ENCODE assay signal across 12 cellular contexts in the genomic region with DNA sequence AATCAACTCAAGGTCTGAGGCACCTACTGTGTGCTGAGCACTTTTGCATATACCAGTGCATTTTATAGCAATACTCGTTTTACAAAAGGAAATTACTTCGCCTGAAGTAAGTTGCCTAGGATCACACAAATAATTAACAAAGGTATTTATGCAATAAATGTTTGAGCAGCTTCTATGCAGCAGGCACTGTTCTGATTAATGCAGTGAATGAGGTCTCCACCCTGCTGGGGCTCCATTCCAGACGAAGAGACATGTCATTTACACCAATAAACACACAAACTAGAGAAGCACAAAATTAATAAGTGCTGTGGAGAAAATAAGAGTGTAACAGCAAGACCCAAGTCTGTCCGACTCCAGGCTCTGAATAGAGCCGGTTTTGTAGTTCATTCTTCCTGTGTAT. TPM values are rescaled to one million over a fixed set of nuclear protein-coding genes. Genes with fewer than 3 reads are reported as not detected.
DNase-seq lines count a peak whose midpoint lies in the region; FAIRE-seq and TF ChIP-seq lines count a peak whose summit lies in the region.
"Had no signal": no experiment of that assay in that cellular context is flagged by ENCODE, and none has a peak within 500 bp of the region (broad histone marks: within the 10 kb centered on the region; RNA-seq: fewer than 3 reads in every experiment).

No MANE protein-coding gene starts in this region.

- dilution Hi-C loops in keratinocyte (cut with MboI; ENCODE audit: extremely low pct_ligation_motif_present, low sequenced_read_pairs), result no loop called here

- no peaks in the 10 kb centered on the region for H3K36me3 Mint-ChIP-seq in activated naive CD4-positive, alpha-beta T cell treated with anti-CD3 and anti-CD28 coated beads, Interleukin-2, amount 50 U/mL, for 24 hours
- H3K36me3 Mint-ChIP-seq in astrocyte (ENCODE audit: low read depth, unreplicated experiment) (peaks cover 2% of the 10 kb centered on the region), type B pancreatic cell (no peaks in the 10 kb centered on the region)

- H3K27ac Mint-ChIP-seq in activated naive CD4-positive, alpha-beta T cell treated with anti-CD3 and anti-CD28 coated beads, Interleukin-2, amount 50 U/mL, for 24 hours, result no peak overlapping the region
- H3K27ac Mint-ChIP-seq in astrocyte (ENCODE audit: unreplicated experiment), result no peak overlapping the region
- H3K27ac Mint-ChIP-seq in type B pancreatic cell, result no peak overlapping the region
- H3K27ac Mint-ChIP-seq: T-helper 1 cell treated with Interleukin-12 subunit alpha and Interleukin-12 subunit beta and Interleukin-4 antibody, amounts not matched to agents 30 μg/mL and 1 μg/mL, for 36 hours had no signal

- H3K4me1 ChIP-seq in astrocyte (ENCODE audit: insufficient read depth, low read length), result peaks cover 15% of the 10 kb centered on the region
- peaks cover 28% of the 10 kb centered on the region for H3K4me1 ChIP-seq in keratinocyte (ENCODE audit: control insufficient read depth, extremely low read depth, insufficient read depth, low read length)

- intact Hi-C loops in posterior vena cava (cut with DNase I), result no loop called here

- no peaks in the 10 kb centered on the region for H3K79me2 ChIP-seq in astrocyte (ENCODE audit: insufficient read depth, low read length)
- H3K79me2 ChIP-seq in keratinocyte (ENCODE audit: control insufficient read depth, insufficient read depth, low read length), result no peaks in the 10 kb centered on the region

- no peak overlapping the region for H3K27ac ChIP-seq in astrocyte (ENCODE audit: low read depth, low read length)
- no peak overlapping the region for H3K27ac ChIP-seq in keratinocyte (ENCODE audit: control insufficient read depth, insufficient read depth, low read length)
- H3K27ac ChIP-seq: adrenal gland; BLaER1 treated with 17β-estradiol and CSF1 and Interleukin-3, amounts not matched to agents 10 nM and 100 nM; HL-60 had no signal

- TF ChIP-seq CTCF in astrocyte (IDR thresholded peaks at IDR 0.05; ENCODE audit: insufficient read depth, low read depth, low read length), result no peak
- TF ChIP-seq CTCF in keratinocyte (optimal IDR thresholded peaks at IDR 0.05 in 1 of 3, IDR thresholded peaks at IDR 0.05 in 1 of 3, conservative IDR thresholded peaks at IDR 0.05 in 1 of 3; ENCODE audit: extremely low read depth in 1 of 3, insufficient read depth in 2 of 3, low read length in 3 of 3), result no peak
- TF ChIP-seq CTCF in type B pancreatic cell (conservative IDR thresholded peaks at IDR 0.05), result no peak

- H3K4me2 ChIP-seq in astrocyte (ENCODE audit: low read length) (peak overlapping the region; percentile 79), keratinocyte (ENCODE audit: control insufficient read depth, extremely low read depth, insufficient read depth, low read depth, low read length) (peak overlapping the region; percentile 82)
- H3K4me2 ChIP-seq: BLaER1 treated with 17β-estradiol and CSF1 and Interleukin-3, amounts not matched to agents 10 nM and 100 nM had no signal

- H3K4me3 Mint-ChIP-seq in activated naive CD4-positive, alpha-beta T cell treated with anti-CD3 and anti-CD28 coated beads, Interleukin-2, amount 50 U/mL, for 24 hours, result peak overlapping the region; percentile 71
- peak overlapping the region; percentile 64 for H3K4me3 Mint-ChIP-seq in astrocyte (ENCODE audit: unreplicated experiment)
- peak overlapping the region; percentile 81 for H3K4me3 Mint-ChIP-seq in type B pancreatic cell
- H3K4me3 Mint-ChIP-seq: T-helper 1 cell treated with Interleukin-12 subunit alpha and Interleukin-12 subunit beta and Interleukin-4 antibody, amounts not matched to agents 30 μg/mL and 1 μg/mL, for 36 hours had no signal

- H2AFZ ChIP-seq in astrocyte (ENCODE audit: low read depth, low read length) (peak overlapping the region; percentile 71), keratinocyte (ENCODE audit: control insufficient read depth, low read length) (peak overlapping the region; percentile 85)

- TF ChIP-seq POLR2A in GM12892 (IDR thresholded peaks at IDR 0.05; ENCODE audit: low read depth, low read length), result no peak

- no peaks in the 10 kb centered on the region for H4K20me1 ChIP-seq in astrocyte (ENCODE audit: insufficient read depth, low read length)
- no peaks in the 10 kb centered on the region for H4K20me1 ChIP-seq in keratinocyte (ENCODE audit: control insufficient read depth, extremely low read depth, insufficient read depth, low read length)
- H4K20me1 ChIP-seq: BLaER1 treated with 17β-estradiol and CSF1 and Interleukin-3, amounts not matched to agents 10 nM and 100 nM had no signal

- H3K9ac ChIP-seq in astrocyte (ENCODE audit: low read length) (no peak overlapping the region), keratinocyte (ENCODE audit: control insufficient read depth, extremely low read depth, insufficient read depth, low read length) (no peak overlapping the region)
- H3K9ac ChIP-seq: BLaER1 treated with 17β-estradiol and CSF1 and Interleukin-3, amounts not matched to agents 10 nM and 100 nM had no signal

- H3K4me3 ChIP-seq in astrocyte (ENCODE audit: insufficient read depth, low read depth, low read length) (peak overlapping the region; percentile 49), keratinocyte (ENCODE audit: control insufficient read depth in 2 of 3, extremely low read depth in 1 of 3, insufficient read depth in 2 of 3, low read depth in 1 of 3, low read length in 3 of 3) (peak overlapping the region; percentile 18 to 48 (median 32))
- H3K4me3 ChIP-seq: BLaER1 treated with 17β-estradiol and CSF1 and Interleukin-3, amounts not matched to agents 10 nM and 100 nM had no signal

- H3K9me3 Mint-ChIP-seq in activated naive CD4-positive, alpha-beta T cell treated with anti-CD3 and anti-CD28 coated beads, Interleukin-2, amount 50 U/mL, for 24 hours, result no peaks in the 10 kb centered on the region
- no peaks in the 10 kb centered on the region for H3K9me3 Mint-ChIP-seq in astrocyte (ENCODE audit: unreplicated experiment)
- no peaks in the 10 kb centered on the region for H3K9me3 Mint-ChIP-seq in type B pancreatic cell
- H3K9me3 Mint-ChIP-seq: T-helper 1 cell treated with Interleukin-12 subunit alpha and Interleukin-12 subunit beta and Interleukin-4 antibody, amounts not matched to agents 30 μg/mL and 1 μg/mL, for 36 hours had no signal

- FAIRE-seq in astrocyte (lab: Jason Lieb, UNC) (no peak), keratinocyte (lab: Jason Lieb, UNC) (peak; percentile 29), GM12892 (lab: Jason Lieb, UNC) (no peak)

- no peaks in the 10 kb centered on the region for H3K9me3 ChIP-seq in astrocyte (ENCODE audit: insufficient read depth, low read depth, low read length)
- no peaks in the 10 kb centered on the region for H3K9me3 ChIP-seq in keratinocyte (ENCODE audit: control insufficient read depth, low read depth, low read length)
- H3K9me3 ChIP-seq: adrenal gland; BLaER1 treated with 17β-estradiol and CSF1 and Interleukin-3, amounts not matched to agents 10 nM and 100 nM had no signal

- no peak for DNase-seq in activated naive CD4-positive, alpha-beta T cell treated with anti-CD3 and anti-CD28 coated beads, Interleukin-2, amount 50 U/mL, for 16 hours
- no peak for DNase-seq in astrocyte (ENCODE audit: low read depth)
- DNase-seq in keratinocyte (ENCODE audit: low read depth, low spot score), result no peak
- no peak for DNase-seq in type B pancreatic cell (ENCODE audit: extremely low spot score, unreplicated experiment)
- DNase-seq in posterior vena cava (ENCODE audit: low spot score), result no peak
- no peak for DNase-seq in GM12892 (ENCODE audit: insufficient read length)
- no peak for DNase-seq in DMS53 (lab: John Stamatoyannopoulos, UW)

- H3K4me1 Mint-ChIP-seq in activated naive CD4-positive, alpha-beta T cell treated with anti-CD3 and anti-CD28 coated beads, Interleukin-2, amount 50 U/mL, for 24 hours, result peaks cover 4% of the 10 kb centered on the region
- peaks cover 13% of the 10 kb centered on the region for H3K4me1 Mint-ChIP-seq in astrocyte (ENCODE audit: low read depth, unreplicated experiment)
- H3K4me1 Mint-ChIP-seq in type B pancreatic cell (ENCODE audit: unreplicated experiment), result peaks cover 4% of the 10 kb centered on the region

- H3K9me1 ChIP-seq in keratinocyte (ENCODE audit: control insufficient read depth, extremely low read depth, insufficient read depth, low read length), result no peaks in the 10 kb centered on the region

- peaks cover 10% of the 10 kb centered on the region for H3K27me3 Mint-ChIP-seq in activated naive CD4-positive, alpha-beta T cell treated with anti-CD3 and anti-CD28 coated beads, Interleukin-2, amount 50 U/mL, for 24 hours
- peaks cover 14% of the 10 kb centered on the region for H3K27me3 Mint-ChIP-seq in astrocyte (ENCODE audit: low read depth, unreplicated experiment)
- H3K27me3 Mint-ChIP-seq in type B pancreatic cell, result peaks cover 12% of the 10 kb centered on the region

- no peaks in the 10 kb centered on the region for H3K36me3 ChIP-seq in astrocyte (ENCODE audit: insufficient read depth, low read length)
- no peaks in the 10 kb centered on the region for H3K36me3 ChIP-seq in keratinocyte (ENCODE audit: control insufficient read depth in 2 of 2, extremely low read depth in 1 of 2, insufficient read depth in 2 of 2, low read length in 2 of 2)
- H3K36me3 ChIP-seq: adrenal gland; BLaER1 treated with 17β-estradiol and CSF1 and Interleukin-3, amounts not matched to agents 10 nM and 100 nM had no signal

- H3K27me3 ChIP-seq in astrocyte (ENCODE audit: insufficient read depth, low read length) (peaks cover 8% of the 10 kb centered on the region), keratinocyte (ENCODE audit: control insufficient read depth, extremely low read depth, insufficient read depth, low read length) (no peaks in the 10 kb centered on the region)
- H3K27me3 ChIP-seq: BLaER1 treated with 17β-estradiol and CSF1 and Interleukin-3, amounts not matched to agents 10 nM and 100 nM had no signal

RNA-seq across cellular contexts. Expression of gene NOX5, which starts 17.5 kb away (rescaled TPM):
- total RNA-seq in astrocyte (0.09 and 0.14 TPM in 2 replicates), type B pancreatic cell (ENCODE audit: low replicate concordance) (0.12 TPM in 1 of 2 replicates, not detected in the other), posterior vena cava (under 1 TPM; 0.09 to 0.10 TPM)
- polyA plus RNA-seq in keratinocyte, result 0.09 to 0.18 TPM (median 0.16 TPM) in 3 replicates
- 0.16 TPM for polyA plus RNA-seq in keratinocyte (2011; ENCODE audit: low read depth)
- 0.02 and 0.05 TPM in 2 replicates for polyA plus RNA-seq in keratinocyte (2011; cell fraction: cytosol; rRNA removed)
- 0.55 and 0.71 TPM in 2 replicates for polyA plus RNA-seq in keratinocyte (2011; cell fraction: nucleus; rRNA removed)
- 0.14 TPM in 2 replicates for polyA plus RNA-seq in keratinocyte (2012; ENCODE audit: low replicate concordance)
- 0.03 to 0.49 TPM (median 0.19 TPM) in 3 replicates for polyA minus RNA-seq in keratinocyte
- not detected for polyA minus RNA-seq in keratinocyte (2011; cell fraction: cytosol; rRNA and poly(A)+ RNA removed)
- polyA minus RNA-seq in keratinocyte (2011; cell fraction: nucleus; rRNA and poly(A)+ RNA removed), result 0.16 and 0.21 TPM in 2 replicates
- polyA plus RNA-seq in GM12892 (2012; ENCODE audit: missing spikeins), result not detected
